1 cellular context compared by ENCODE assay signal in genomic region chr18:56891116-56891515, GRCh38.
TF ChIP-seq lines count a peak whose summit lies in the region.

No MANE protein-coding gene starts in this region.

TF ChIP-seq in A549, 52 proteins besides CTCF, POLR2A, EP300 and RAD21:
- TF ChIP-seq RARB (CRISPR knock-in tag; IDR thresholded peaks at IDR 0.05), result no peak
- TF ChIP-seq CEBPB (IDR thresholded peaks at IDR 0.05), result no peak
- TF ChIP-seq USF2 (IDR thresholded peaks at IDR 0.05), result no peak
- no peak for TF ChIP-seq POLR2AphosphoS2 (conservative IDR thresholded peaks at IDR 0.05; ENCODE audit: low read length)
